ENCODE assay signal across 8 cellular contexts in the genomic region with DNA sequence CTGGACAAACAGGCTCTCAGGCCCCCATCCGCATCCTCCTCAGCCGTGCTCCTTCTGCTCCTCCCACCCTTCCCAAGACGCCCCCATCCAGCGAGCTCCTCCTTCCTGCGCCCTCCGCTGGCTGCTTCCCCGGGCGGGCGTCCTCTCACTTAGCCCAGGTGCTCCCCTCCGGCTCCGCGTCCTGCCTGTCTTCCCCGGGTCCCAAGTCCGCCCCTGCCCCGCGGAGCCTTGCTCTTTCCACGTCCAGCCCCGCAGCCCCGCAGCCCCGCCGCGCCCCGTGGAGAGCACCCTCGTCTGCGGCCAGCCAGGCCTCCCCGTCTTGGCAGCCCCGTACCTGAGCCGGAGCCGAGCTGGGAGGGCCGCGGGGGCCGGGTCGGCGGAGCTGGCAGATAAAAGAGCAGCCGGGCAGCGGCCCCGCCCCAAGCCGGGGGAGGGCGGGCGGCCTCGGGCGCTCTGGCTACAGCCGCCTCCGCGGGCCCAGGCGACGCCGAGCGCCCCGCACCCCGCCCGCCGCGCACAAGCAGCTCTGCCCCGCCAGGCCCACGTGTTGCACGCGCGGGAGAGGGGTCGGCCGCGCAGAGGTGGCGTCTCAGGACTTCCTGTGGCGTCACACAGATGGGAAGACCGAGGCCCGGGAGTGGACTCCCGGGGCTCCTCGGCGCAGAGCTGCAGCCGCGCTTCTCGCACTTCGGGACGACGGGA. TPM values are rescaled to one million over a fixed set of nuclear protein-coding genes. Genes with fewer than 3 reads are reported as not detected.
DNase-seq lines count a peak whose midpoint lies in the region; ATAC-seq and TF ChIP-seq lines count a peak whose summit lies in the region.

A gene with protein sequence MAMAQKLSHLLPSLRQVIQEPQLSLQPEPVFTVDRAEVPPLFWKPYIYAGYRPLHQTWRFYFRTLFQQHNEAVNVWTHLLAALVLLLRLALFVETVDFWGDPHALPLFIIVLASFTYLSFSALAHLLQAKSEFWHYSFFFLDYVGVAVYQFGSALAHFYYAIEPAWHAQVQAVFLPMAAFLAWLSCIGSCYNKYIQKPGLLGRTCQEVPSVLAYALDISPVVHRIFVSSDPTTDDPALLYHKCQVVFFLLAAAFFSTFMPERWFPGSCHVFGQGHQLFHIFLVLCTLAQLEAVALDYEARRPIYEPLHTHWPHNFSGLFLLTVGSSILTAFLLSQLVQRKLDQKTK (minus strand): TSS at position 555 of the 702 bp plus-strand sequence. CDS start 11,869 bp downstream, outside the sequence.

- POLR2A ChIA-PET in AG04450 (lab: Yijun Ruan, JAX), result interaction anchor here (0.7 to 1.9 kb wide), 8 partner anchors 12 to 56 kb away, joined by 3 to 9 read pairs (median 4); partner anchors contain the start of gene MTFR1L

- ATAC-seq in GM19043 (IDR thresholded peaks at IDR 0.05; ENCODE audit: low read depth, unreplicated experiment) (peak; percentile 60), psoas muscle (peak; percentile 85 to 93 (median 88))

- CTCF ChIA-PET in AG04450 (lab: Charles Lee), result interaction anchor here (1.1 to 1.9 kb wide), 2 partner anchors 9 to 21 kb away, joined by 3 to 10 read pairs; no protein-coding TSS in a partner anchor

- H3K27me3 ChIP-seq in AG04450 (ENCODE audit: control insufficient read depth, insufficient read depth, low read length), result peaks cover 3% of the 10 kb centered on the region
- no peaks in the 10 kb centered on the region for H3K27me3 ChIP-seq in ascending aorta
- H3K27me3 ChIP-seq in psoas muscle (ENCODE audit: insufficient read depth in 3 of 3, low read length in 2 of 3), result no peaks in the 10 kb centered on the region
- H3K27me3 ChIP-seq in vagina, result no peaks in the 10 kb centered on the region

- H3K9me3 ChIP-seq in AG04450 (ENCODE audit: control insufficient read depth, insufficient read depth, low read length) (no peaks in the 10 kb centered on the region), ascending aorta (no peaks in the 10 kb centered on the region), psoas muscle (no peaks in the 10 kb centered on the region), vagina (no peaks in the 10 kb centered on the region)

- intact Hi-C loops in ascending aorta (cut with DNase I) (no loop called here), psoas muscle (cut with DNase I) (no loop called here), vagina (cut with DNase I) (no loop called here)

- 1 to 3% (median 1%) methylated on average over 42 to 75 of the region's 75 CpGs for WGBS in psoas muscle, 3 donors

- H3K27ac ChIP-seq in AG04450 (ENCODE audit: low read depth, low read length), result peak within 1 kb of the TSS; percentile 65
- peak within 1 kb of the TSS; percentile 71 to 79 for H3K27ac ChIP-seq in ascending aorta
- peak within 1 kb of the TSS; percentile 67 for H3K27ac ChIP-seq in psoas muscle
- H3K27ac ChIP-seq in vagina, result peak within 1 kb of the TSS; percentile 85

- no peak for DNase-seq in AG04450 (ENCODE audit: low read depth, low spot score)
- peak; percentile 54 to 62 for DNase-seq in Kasumi-1 (lab: John Stamatoyannopoulos, UW)
- peak; percentile 42 for DNase-seq in T-helper 22 cell (ENCODE audit: low read depth)
- DNase-seq in ascending aorta (ENCODE audit: low spot score in 2 of 2), result peak; percentile 33 to 85
- peak; percentile 62 for DNase-seq in hepatic stellate cell (ENCODE audit: low spot score)
- peak; percentile 79 to 83 for DNase-seq in psoas muscle
- DNase-seq in vagina (ENCODE audit: extremely low spot score in 2 of 2), result no peak

- H3K4me1 ChIP-seq in ascending aorta (peaks cover 7 to 16% of the 10 kb centered on the region in 2 donors), psoas muscle (peaks cover 17% of the 10 kb centered on the region), vagina (peaks cover 59% of the 10 kb centered on the region)

- H3K4me3 ChIP-seq in AG04450 (ENCODE audit: low read depth, low read length) (peak within 1 kb of the TSS; percentile 69), ascending aorta (peak within 1 kb of the TSS; percentile 72 to 80), psoas muscle (peak within 1 kb of the TSS; percentile 78), vagina (peak within 1 kb of the TSS; percentile 69 to 71)

- TF ChIP-seq CTCF in AG04450 (IDR thresholded peaks at IDR 0.05; ENCODE audit: low read depth, low read length) (0 out of 2 replicates have a peak, but pooled peaks have one; percentile 22), ascending aorta (IDR thresholded peaks at IDR 0.05) (no peak), psoas muscle (IDR thresholded peaks at IDR 0.05) (no peak), vagina (IDR thresholded peaks at IDR 0.05) (no peak)

- H3K36me3 ChIP-seq in ascending aorta (no peaks in the 10 kb centered on the region), psoas muscle (ENCODE audit: insufficient read depth in 1 of 2, low read depth in 1 of 2) (no peaks in the 10 kb centered on the region), vagina (no peaks in the 10 kb centered on the region)

- TF ChIP-seq POLR2A in vagina (IDR thresholded peaks at IDR 0.05), result peak in 1 of 2 donors; percentile 57

RNA-seq across cellular contexts. Expression of the gene that starts here (rescaled TPM):
- polyA plus RNA-seq in AG04450 (2011; rRNA removed), result 10.7 and 11.9 TPM in 2 replicates
- 34.0 and 41.4 TPM in 2 replicates for polyA minus RNA-seq in AG04450 (2011; rRNA and poly(A)+ RNA removed)
- total RNA-seq in ascending aorta, result 6.9 TPM
- 1 to 10 TPM; 2.2 to 3.7 (median 2.6) TPM for total RNA-seq in psoas muscle
- 1 to 10 TPM; 2.1 to 2.9 (median 2.2) TPM for polyA plus RNA-seq in psoas muscle
- total RNA-seq in vagina, result 7.1 TPM

Comparison
In these comparisons a context has a peak if more than half of its experiments do, and no peak if none do; other contexts are left out.
1. DNase-seq: peak in Kasumi-1 (2 of 2), T-helper 22 cell (single experiment), ascending aorta (2 of 2), hepatic stellate cell (single experiment) and psoas muscle (2 of 2); none in AG04450 (single experiment) and vagina (0 of 2).
2. Peak in every context shown above with its lines, with median percentiles within 50 percentile points of each other: H3K27ac ChIP-seq and H3K4me3 ChIP-seq.